In genomic region chr17:81807210-81807719, GRCh38 we compare ENCODE assay signal across 3 cellular contexts.
TF ChIP-seq lines count a peak whose summit lies in the region.

No MANE protein-coding gene starts in this region.

TF ChIP-seq in SK-N-SH treated with all-trans-retinoic acid at 6 μM for 48 hours, 23 proteins besides CTCF, POLR2A, EP300 and RAD21 (continues in another document):
- TF ChIP-seq ARNTL (CRISPR knock-in tag; IDR thresholded peaks at IDR 0.05; ENCODE audit: borderline replicate concordance, low read depth): no peak
- no peak for TF ChIP-seq ZNF565 (CRISPR knock-in tag; conservative IDR thresholded peaks at IDR 0.05; ENCODE audit: low read depth)
- no peak for TF ChIP-seq SNAI2 (CRISPR knock-in tag; IDR thresholded peaks at IDR 0.05)
- TF ChIP-seq TCF4 (CRISPR knock-in tag; IDR thresholded peaks at IDR 0.05; ENCODE audit: borderline replicate concordance): no peak
- TF ChIP-seq, protein P1, sequence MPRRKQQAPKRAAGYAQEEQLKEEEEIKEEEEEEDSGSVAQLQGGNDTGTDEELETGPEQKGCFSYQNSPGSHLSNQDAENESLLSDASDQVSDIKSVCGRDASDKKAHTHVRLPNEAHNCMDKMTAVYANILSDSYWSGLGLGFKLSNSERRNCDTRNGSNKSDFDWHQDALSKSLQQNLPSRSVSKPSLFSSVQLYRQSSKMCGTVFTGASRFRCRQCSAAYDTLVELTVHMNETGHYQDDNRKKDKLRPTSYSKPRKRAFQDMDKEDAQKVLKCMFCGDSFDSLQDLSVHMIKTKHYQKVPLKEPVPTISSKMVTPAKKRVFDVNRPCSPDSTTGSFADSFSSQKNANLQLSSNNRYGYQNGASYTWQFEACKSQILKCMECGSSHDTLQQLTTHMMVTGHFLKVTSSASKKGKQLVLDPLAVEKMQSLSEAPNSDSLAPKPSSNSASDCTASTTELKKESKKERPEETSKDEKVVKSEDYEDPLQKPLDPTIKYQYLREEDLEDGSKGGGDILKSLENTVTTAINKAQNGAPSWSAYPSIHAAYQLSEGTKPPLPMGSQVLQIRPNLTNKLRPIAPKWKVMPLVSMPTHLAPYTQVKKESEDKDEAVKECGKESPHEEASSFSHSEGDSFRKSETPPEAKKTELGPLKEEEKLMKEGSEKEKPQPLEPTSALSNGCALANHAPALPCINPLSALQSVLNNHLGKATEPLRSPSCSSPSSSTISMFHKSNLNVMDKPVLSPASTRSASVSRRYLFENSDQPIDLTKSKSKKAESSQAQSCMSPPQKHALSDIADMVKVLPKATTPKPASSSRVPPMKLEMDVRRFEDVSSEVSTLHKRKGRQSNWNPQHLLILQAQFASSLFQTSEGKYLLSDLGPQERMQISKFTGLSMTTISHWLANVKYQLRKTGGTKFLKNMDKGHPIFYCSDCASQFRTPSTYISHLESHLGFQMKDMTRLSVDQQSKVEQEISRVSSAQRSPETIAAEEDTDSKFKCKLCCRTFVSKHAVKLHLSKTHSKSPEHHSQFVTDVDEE (CRISPR knock-in tag; IDR thresholded peaks at IDR 0.05): no peak
- no peak for TF ChIP-seq ZNF70 (CRISPR knock-in tag; IDR thresholded peaks at IDR 0.05)
- TF ChIP-seq PPARA (CRISPR knock-in tag; IDR thresholded peaks at IDR 0.05; ENCODE audit: borderline replicate concordance): no peak
- TF ChIP-seq GLIS3 (CRISPR knock-in tag; IDR thresholded peaks at IDR 0.05): no peak
- TF ChIP-seq, protein P2, sequence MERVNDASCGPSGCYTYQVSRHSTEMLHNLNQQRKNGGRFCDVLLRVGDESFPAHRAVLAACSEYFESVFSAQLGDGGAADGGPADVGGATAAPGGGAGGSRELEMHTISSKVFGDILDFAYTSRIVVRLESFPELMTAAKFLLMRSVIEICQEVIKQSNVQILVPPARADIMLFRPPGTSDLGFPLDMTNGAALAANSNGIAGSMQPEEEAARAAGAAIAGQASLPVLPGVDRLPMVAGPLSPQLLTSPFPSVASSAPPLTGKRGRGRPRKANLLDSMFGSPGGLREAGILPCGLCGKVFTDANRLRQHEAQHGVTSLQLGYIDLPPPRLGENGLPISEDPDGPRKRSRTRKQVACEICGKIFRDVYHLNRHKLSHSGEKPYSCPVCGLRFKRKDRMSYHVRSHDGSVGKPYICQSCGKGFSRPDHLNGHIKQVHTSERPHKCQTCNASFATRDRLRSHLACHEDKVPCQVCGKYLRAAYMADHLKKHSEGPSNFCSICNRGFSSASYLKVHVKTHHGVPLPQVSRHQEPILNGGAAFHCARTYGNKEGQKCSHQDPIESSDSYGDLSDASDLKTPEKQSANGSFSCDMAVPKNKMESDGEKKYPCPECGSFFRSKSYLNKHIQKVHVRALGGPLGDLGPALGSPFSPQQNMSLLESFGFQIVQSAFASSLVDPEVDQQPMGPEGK (CRISPR knock-in tag; IDR thresholded peaks at IDR 0.05; ENCODE audit: borderline replicate concordance): no peak
- no peak for TF ChIP-seq BACH2 (CRISPR knock-in tag; IDR thresholded peaks at IDR 0.05; ENCODE audit: borderline replicate concordance)
- no peak for TF ChIP-seq ZFP3 (CRISPR knock-in tag; IDR thresholded peaks at IDR 0.05)
- TF ChIP-seq ESRRG (CRISPR knock-in tag; IDR thresholded peaks at IDR 0.05): no peak
- no peak for TF ChIP-seq ZFP30 (CRISPR knock-in tag; IDR thresholded peaks at IDR 0.05)

TF ChIP-seq in SK-N-SH, 30 proteins besides CTCF, POLR2A, EP300 and RAD21:
- TF ChIP-seq YY1 (IDR thresholded peaks at IDR 0.05; ENCODE audit: low read depth) (no peak), GATA2 (CRISPR knock-in tag; IDR thresholded peaks at IDR 0.05) (no peak), TAF1 (IDR thresholded peaks at IDR 0.05; ENCODE audit: borderline replicate concordance, low read depth, low read length) (no peak), TEAD4 (IDR thresholded peaks at IDR 0.05; ENCODE audit: borderline replicate concordance, insufficient read depth) (no peak), EZH2phosphoT487 (IDR thresholded peaks at IDR 0.05; ENCODE audit: borderline replicate concordance, low read depth) (no peak), USF2 (IDR thresholded peaks at IDR 0.05; ENCODE audit: borderline replicate concordance, low read depth, low read length) (no peak), USF1 (IDR thresholded peaks at IDR 0.05; ENCODE audit: borderline replicate concordance, low read depth) (no peak)

TF ChIP-seq in K562, 482 proteins besides CTCF, POLR2A, EP300 and RAD21:
- TF ChIP-seq ATF1 (CRISPR knock-in tag; IDR thresholded peaks at IDR 0.05) (no peak), ATF1 (tag; IDR thresholded peaks at IDR 0.05) (peak; percentile 37; the same call in 1 of the 2 replicates), NCOA2 (IDR thresholded peaks at IDR 0.05; ENCODE audit: partially characterized antibody in 2 of 2) (no peak), PHF20 (IDR thresholded peaks at IDR 0.05; ENCODE audit: partially characterized antibody) (no peak), HES1 (IDR thresholded peaks at IDR 0.05; ENCODE audit: low read depth) (no peak), CHCHD3 (CRISPR knock-in tag; IDR thresholded peaks at IDR 0.05) (no peak), ZNF134 (CRISPR knock-in tag; conservative IDR thresholded peaks at IDR 0.05) (no peak), ZBTB7A (IDR thresholded peaks at IDR 0.05; ENCODE audit: borderline replicate concordance, control insufficient read depth, low read depth, low read length) (peak; percentile 1; the same call in 1 of the 2 replicates), SNIP1 (IDR thresholded peaks at IDR 0.05; ENCODE audit: low read depth) (no peak), FOXM1 (IDR thresholded peaks at IDR 0.05; ENCODE audit: low read depth) (no peak), FOXM1 (CRISPR knock-in tag; IDR thresholded peaks at IDR 0.05; ENCODE audit: low read depth) (no peak)
- TF ChIP-seq, protein P3, sequence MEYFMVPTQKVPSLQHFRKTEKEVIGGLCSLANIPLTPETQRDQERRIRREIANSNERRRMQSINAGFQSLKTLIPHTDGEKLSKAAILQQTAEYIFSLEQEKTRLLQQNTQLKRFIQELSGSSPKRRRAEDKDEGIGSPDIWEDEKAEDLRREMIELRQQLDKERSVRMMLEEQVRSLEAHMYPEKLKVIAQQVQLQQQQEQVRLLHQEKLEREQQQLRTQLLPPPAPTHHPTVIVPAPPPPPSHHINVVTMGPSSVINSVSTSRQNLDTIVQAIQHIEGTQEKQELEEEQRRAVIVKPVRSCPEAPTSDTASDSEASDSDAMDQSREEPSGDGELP (CRISPR knock-in tag; IDR thresholded peaks at IDR 0.05; ENCODE audit: borderline replicate concordance): 0 out of 2 replicates have a peak, but pooled peaks have one; percentile 8
- TF ChIP-seq, protein P4, sequence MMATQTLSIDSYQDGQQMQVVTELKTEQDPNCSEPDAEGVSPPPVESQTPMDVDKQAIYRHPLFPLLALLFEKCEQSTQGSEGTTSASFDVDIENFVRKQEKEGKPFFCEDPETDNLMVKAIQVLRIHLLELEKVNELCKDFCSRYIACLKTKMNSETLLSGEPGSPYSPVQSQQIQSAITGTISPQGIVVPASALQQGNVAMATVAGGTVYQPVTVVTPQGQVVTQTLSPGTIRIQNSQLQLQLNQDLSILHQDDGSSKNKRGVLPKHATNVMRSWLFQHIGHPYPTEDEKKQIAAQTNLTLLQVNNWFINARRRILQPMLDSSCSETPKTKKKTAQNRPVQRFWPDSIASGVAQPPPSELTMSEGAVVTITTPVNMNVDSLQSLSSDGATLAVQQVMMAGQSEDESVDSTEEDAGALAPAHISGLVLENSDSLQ (IDR thresholded peaks at IDR 0.05): peak; percentile 58; the same call in 1 of the 2 replicates
